1 cellular context compared by ENCODE assay signal in genomic region chr10:34526758-34527730, GRCh38.
TF ChIP-seq lines count a peak whose summit lies in the region.

No MANE protein-coding gene starts in this region.

TF ChIP-seq in H1, 55 proteins besides CTCF, POLR2A, EP300 and RAD21 (continued from another document):
- TF ChIP-seq, protein P1, sequence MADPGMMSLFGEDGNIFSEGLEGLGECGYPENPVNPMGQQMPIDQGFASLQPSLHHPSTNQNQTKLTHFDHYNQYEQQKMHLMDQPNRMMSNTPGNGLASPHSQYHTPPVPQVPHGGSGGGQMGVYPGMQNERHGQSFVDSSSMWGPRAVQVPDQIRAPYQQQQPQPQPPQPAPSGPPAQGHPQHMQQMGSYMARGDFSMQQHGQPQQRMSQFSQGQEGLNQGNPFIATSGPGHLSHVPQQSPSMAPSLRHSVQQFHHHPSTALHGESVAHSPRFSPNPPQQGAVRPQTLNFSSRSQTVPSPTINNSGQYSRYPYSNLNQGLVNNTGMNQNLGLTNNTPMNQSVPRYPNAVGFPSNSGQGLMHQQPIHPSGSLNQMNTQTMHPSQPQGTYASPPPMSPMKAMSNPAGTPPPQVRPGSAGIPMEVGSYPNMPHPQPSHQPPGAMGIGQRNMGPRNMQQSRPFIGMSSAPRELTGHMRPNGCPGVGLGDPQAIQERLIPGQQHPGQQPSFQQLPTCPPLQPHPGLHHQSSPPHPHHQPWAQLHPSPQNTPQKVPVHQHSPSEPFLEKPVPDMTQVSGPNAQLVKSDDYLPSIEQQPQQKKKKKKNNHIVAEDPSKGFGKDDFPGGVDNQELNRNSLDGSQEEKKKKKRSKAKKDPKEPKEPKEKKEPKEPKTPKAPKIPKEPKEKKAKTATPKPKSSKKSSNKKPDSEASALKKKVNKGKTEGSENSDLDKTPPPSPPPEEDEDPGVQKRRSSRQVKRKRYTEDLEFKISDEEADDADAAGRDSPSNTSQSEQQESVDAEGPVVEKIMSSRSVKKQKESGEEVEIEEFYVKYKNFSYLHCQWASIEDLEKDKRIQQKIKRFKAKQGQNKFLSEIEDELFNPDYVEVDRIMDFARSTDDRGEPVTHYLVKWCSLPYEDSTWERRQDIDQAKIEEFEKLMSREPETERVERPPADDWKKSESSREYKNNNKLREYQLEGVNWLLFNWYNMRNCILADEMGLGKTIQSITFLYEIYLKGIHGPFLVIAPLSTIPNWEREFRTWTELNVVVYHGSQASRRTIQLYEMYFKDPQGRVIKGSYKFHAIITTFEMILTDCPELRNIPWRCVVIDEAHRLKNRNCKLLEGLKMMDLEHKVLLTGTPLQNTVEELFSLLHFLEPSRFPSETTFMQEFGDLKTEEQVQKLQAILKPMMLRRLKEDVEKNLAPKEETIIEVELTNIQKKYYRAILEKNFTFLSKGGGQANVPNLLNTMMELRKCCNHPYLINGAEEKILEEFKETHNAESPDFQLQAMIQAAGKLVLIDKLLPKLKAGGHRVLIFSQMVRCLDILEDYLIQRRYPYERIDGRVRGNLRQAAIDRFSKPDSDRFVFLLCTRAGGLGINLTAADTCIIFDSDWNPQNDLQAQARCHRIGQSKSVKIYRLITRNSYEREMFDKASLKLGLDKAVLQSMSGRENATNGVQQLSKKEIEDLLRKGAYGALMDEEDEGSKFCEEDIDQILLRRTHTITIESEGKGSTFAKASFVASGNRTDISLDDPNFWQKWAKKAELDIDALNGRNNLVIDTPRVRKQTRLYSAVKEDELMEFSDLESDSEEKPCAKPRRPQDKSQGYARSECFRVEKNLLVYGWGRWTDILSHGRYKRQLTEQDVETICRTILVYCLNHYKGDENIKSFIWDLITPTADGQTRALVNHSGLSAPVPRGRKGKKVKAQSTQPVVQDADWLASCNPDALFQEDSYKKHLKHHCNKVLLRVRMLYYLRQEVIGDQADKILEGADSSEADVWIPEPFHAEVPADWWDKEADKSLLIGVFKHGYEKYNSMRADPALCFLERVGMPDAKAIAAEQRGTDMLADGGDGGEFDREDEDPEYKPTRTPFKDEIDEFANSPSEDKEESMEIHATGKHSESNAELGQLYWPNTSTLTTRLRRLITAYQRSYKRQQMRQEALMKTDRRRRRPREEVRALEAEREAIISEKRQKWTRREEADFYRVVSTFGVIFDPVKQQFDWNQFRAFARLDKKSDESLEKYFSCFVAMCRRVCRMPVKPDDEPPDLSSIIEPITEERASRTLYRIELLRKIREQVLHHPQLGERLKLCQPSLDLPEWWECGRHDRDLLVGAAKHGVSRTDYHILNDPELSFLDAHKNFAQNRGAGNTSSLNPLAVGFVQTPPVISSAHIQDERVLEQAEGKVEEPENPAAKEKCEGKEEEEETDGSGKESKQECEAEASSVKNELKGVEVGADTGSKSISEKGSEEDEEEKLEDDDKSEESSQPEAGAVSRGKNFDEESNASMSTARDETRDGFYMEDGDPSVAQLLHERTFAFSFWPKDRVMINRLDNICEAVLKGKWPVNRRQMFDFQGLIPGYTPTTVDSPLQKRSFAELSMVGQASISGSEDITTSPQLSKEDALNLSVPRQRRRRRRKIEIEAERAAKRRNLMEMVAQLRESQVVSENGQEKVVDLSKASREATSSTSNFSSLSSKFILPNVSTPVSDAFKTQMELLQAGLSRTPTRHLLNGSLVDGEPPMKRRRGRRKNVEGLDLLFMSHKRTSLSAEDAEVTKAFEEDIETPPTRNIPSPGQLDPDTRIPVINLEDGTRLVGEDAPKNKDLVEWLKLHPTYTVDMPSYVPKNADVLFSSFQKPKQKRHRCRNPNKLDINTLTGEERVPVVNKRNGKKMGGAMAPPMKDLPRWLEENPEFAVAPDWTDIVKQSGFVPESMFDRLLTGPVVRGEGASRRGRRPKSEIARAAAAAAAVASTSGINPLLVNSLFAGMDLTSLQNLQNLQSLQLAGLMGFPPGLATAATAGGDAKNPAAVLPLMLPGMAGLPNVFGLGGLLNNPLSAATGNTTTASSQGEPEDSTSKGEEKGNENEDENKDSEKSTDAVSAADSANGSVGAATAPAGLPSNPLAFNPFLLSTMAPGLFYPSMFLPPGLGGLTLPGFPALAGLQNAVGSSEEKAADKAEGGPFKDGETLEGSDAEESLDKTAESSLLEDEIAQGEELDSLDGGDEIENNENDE (IDR thresholded peaks at IDR 0.05; ENCODE audit: insufficient replicate concordance, low read length), result peak; percentile 84
- no peak for TF ChIP-seq NRF1 (IDR thresholded peaks at IDR 0.05; ENCODE audit: low read depth, low read length)
- TF ChIP-seq CEBPB (IDR thresholded peaks at IDR 0.05; ENCODE audit: low read depth, low read length), result 0 out of 2 replicates have a peak, but pooled peaks have one; percentile 28
- TF ChIP-seq EGR1 (IDR thresholded peaks at IDR 0.05; ENCODE audit: borderline replicate concordance, low read depth, low read length), result no peak
- TF ChIP-seq KDM5A (IDR thresholded peaks at IDR 0.05; ENCODE audit: low read length), result no peak
- TF ChIP-seq ASH2L (IDR thresholded peaks at IDR 0.05; ENCODE audit: low read length), result no peak
- no peak for TF ChIP-seq NANOG (IDR thresholded peaks at IDR 0.05; ENCODE audit: insufficient read depth, low read depth, low read length, poor library complexity, severe bottlenecking)
- TF ChIP-seq JUND (IDR thresholded peaks at IDR 0.05; ENCODE audit: low read length), result no peak
- TF ChIP-seq POU5F1 (IDR thresholded peaks at IDR 0.05; ENCODE audit: low read depth, low read length), result no peak
